Comparison of ENCODE assay signal across 8 cellular contexts in genomic region chr6:31158863-31159855, GRCh38. TPM values are rescaled to one million over a fixed set of nuclear protein-coding genes. Genes with fewer than 3 reads are reported as not detected.
DNase-seq lines count a peak whose midpoint lies in the region; ATAC-seq, FAIRE-seq and TF ChIP-seq lines count a peak whose summit lies in the region.

No MANE protein-coding gene starts in this region.

- FAIRE-seq in D721Med (lab: Jason Lieb, UNC) = no peak

- no peaks in the 10 kb centered on the region for H3K27me3 Mint-ChIP-seq in activated T-helper 17 cell treated with anti-CD3 and anti-CD28 coated beads, Interleukin-2, amount 50 U/mL, for 72 hours

- no peaks in the 10 kb centered on the region for H3K9me3 ChIP-seq in left ventricle myocardium inferior (replicated peaks)

- intact Hi-C loops in left ventricle myocardium inferior (cut with micrococcal nuclease) = no loop called here
- intact Hi-C loops in left ventricle myocardium superior (cut with micrococcal nuclease) = no loop called here

- H3K9me3 Mint-ChIP-seq in activated T-helper 17 cell treated with anti-CD3 and anti-CD28 coated beads, Interleukin-2, amount 50 U/mL, for 72 hours = no peaks in the 10 kb centered on the region

- H3K36me3 Mint-ChIP-seq in activated T-helper 17 cell treated with anti-CD3 and anti-CD28 coated beads, Interleukin-2, amount 50 U/mL, for 72 hours (ENCODE audit: low read depth) = peaks cover 95% of the 10 kb centered on the region

- peaks cover 35% of the 10 kb centered on the region for H3K4me1 ChIP-seq in left ventricle myocardium inferior

- H3K4me3 ChIP-seq in left ventricle myocardium inferior (peak overlapping the region; percentile 73), iPS-11a (ENCODE audit: low read depth, low read length) (peak overlapping the region; percentile 66)

- peak overlapping the region; percentile 92 for H3K4me3 Mint-ChIP-seq in activated T-helper 17 cell treated with anti-CD3 and anti-CD28 coated beads, Interleukin-2, amount 50 U/mL, for 72 hours

- H3K27ac Mint-ChIP-seq in activated T-helper 17 cell treated with anti-CD3 and anti-CD28 coated beads, Interleukin-2, amount 50 U/mL, for 72 hours = peak overlapping the region; percentile 76

- H3K27ac ChIP-seq in left ventricle myocardium inferior (replicated peaks) = peak overlapping the region; percentile 79

- peaks cover 20% of the 10 kb centered on the region for H3K4me1 Mint-ChIP-seq in activated T-helper 17 cell treated with anti-CD3 and anti-CD28 coated beads, Interleukin-2, amount 50 U/mL, for 72 hours

- no peak for TF ChIP-seq CTCF in left ventricle myocardium inferior (IDR thresholded peaks at IDR 0.05; ENCODE audit: borderline replicate concordance)
- no peak for TF ChIP-seq CTCF in D721Med (IDR thresholded peaks at IDR 0.05; ENCODE audit: insufficient read depth, missing control alignments)

- H3K36me3 ChIP-seq in left ventricle myocardium inferior = peaks cover 15% of the 10 kb centered on the region

- no peaks in the 10 kb centered on the region for H3K27me3 ChIP-seq in left ventricle myocardium inferior (ENCODE audit: low read depth)

- DNase-seq in left ventricle myocardium inferior (no peak), left ventricle myocardium superior (no peak), LHCN-M2 (ENCODE audit: low read depth) (peak; percentile 19), D721Med (ENCODE audit: insufficient read length, low spot score) (no peak)
- peak; percentile 62 for DNase-seq in stimulated activated CD8-positive, alpha-beta memory T cell treated with anti-CD3 and anti-CD28 coated beads, Interleukin-4, amount 100 ng/mL, for 48 hours

- no peak for ATAC-seq in left ventricle myocardium superior
- ATAC-seq in activated T-helper 17 cell treated with anti-CD3 and anti-CD28 coated beads, Interleukin-2, amount 50 U/mL, for 72 hours (replicated peaks) = peak; percentile 33
- no peak for ATAC-seq in GM18858 (IDR thresholded peaks at IDR 0.05; ENCODE audit: unreplicated experiment)

RNA-seq across cellular contexts. Expression of gene TCF19, which starts 0.8 kb away (rescaled TPM):
- total RNA-seq in left ventricle myocardium inferior (2.8 TPM), left ventricle myocardium superior (5.6 TPM), LHCN-M2 (2014; rRNA removed) (61.1 and 65.0 TPM in 2 replicates)
- polyA plus RNA-seq in LHCN-M2 (2012) = 32.1 TPM
- 100 to 1,000 TPM in 1 of 2 donors, 10 to 100 TPM in 1; 91.1 to 125 TPM for total RNA-seq in activated T-helper 17 cell treated with anti-CD3 and anti-CD28 coated beads, Interleukin-2, amount 50 U/mL, for 72 hours

RNA-seq across cellular contexts. Expression of gene CCHCR1, which starts 1.6 kb away (rescaled TPM):
- total RNA-seq in left ventricle myocardium inferior (13.3 TPM), left ventricle myocardium superior (11.2 TPM), LHCN-M2 (2014; rRNA removed) (43.2 and 46.7 TPM in 2 replicates)
- polyA plus RNA-seq in LHCN-M2 (2012) = 26.1 TPM
- 10 to 100 TPM; 52.4 to 85.5 TPM for total RNA-seq in activated T-helper 17 cell treated with anti-CD3 and anti-CD28 coated beads, Interleukin-2, amount 50 U/mL, for 72 hours

RNA-seq across cellular contexts. Expression of gene POU5F1, which starts 11.3 kb away (rescaled TPM):
- total RNA-seq in left ventricle myocardium inferior = 0.69 TPM
- total RNA-seq in left ventricle myocardium superior = 0.67 TPM
- total RNA-seq in LHCN-M2 (2014; rRNA removed) = 0.63 and 1.3 TPM in 2 replicates
- polyA plus RNA-seq in LHCN-M2 (2012) = 2.3 TPM
- under 1 TPM in 1 of 2 donors, not detected in 1; 0.16 TPM for total RNA-seq in activated T-helper 17 cell treated with anti-CD3 and anti-CD28 coated beads, Interleukin-2, amount 50 U/mL, for 72 hours

RNA-seq across cellular contexts. Expression of gene PSORS1C2, which starts 20.3 kb away (rescaled TPM):
- total RNA-seq in left ventricle myocardium inferior = not detected
- not detected for total RNA-seq in left ventricle myocardium superior
- total RNA-seq in LHCN-M2 (2014; rRNA removed) = not detected in 2 replicates
- polyA plus RNA-seq in LHCN-M2 (2012) = 0.05 TPM
- not detected for total RNA-seq in activated T-helper 17 cell treated with anti-CD3 and anti-CD28 coated beads, Interleukin-2, amount 50 U/mL, for 72 hours

RNA-seq across cellular contexts. Expression of gene CDSN, which starts 38.9 kb away (rescaled TPM):
- total RNA-seq in left ventricle myocardium inferior (not detected), left ventricle myocardium superior (not detected), LHCN-M2 (2014; rRNA removed) (not detected in 2 replicates)
- 0.23 TPM for polyA plus RNA-seq in LHCN-M2 (2012)
- total RNA-seq in activated T-helper 17 cell treated with anti-CD3 and anti-CD28 coated beads, Interleukin-2, amount 50 U/mL, for 72 hours = not detected

Comparison
In these comparisons a context has a peak if more than half of its experiments do, and no peak if none do; other contexts are left out.
1. DNase-seq: peak in LHCN-M2 (single experiment) and stimulated activated CD8-positive, alpha-beta memory T cell treated with anti-CD3 and anti-CD28 coated beads, Interleukin-4, amount 100 ng/mL, for 48 hours (single experiment); none in left ventricle myocardium inferior (single experiment), left ventricle myocardium superior (single experiment) and D721Med (single experiment).